ENCODE assay signal across 10 cellular contexts in the genomic region with DNA sequence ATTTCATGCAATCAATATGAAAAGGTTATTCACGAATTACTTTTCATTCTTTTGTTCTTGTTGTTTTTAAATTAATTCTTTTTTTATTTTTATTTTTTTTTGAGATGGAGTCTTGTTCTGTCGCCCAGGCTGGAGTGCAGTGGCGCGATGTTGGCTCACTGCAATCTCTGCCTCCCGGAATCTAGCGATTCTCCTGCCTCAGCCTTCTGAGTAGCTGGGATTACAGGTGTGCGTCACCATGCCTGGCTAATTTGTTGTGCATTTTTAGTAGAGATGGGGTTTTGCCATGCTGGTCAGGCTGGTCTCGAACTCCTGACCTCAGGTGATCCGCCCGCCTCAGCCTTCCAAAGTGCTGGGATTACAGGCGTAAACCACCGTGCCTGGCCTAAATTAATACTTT. TPM values are rescaled to one million over a fixed set of nuclear protein-coding genes. Genes with fewer than 3 reads are reported as not detected.
"Had no signal": no experiment of that assay in that cellular context is flagged by ENCODE, and none has a peak within 500 bp of the region (broad histone marks: within the 10 kb centered on the region; RNA-seq: fewer than 3 reads in every experiment).

No MANE protein-coding gene starts in this region.

RNA-seq across cellular contexts. Expression of gene NLRP12, which starts 16.1 kb away (rescaled TPM):
- total RNA-seq: osteoblast had no signal
- polyA plus RNA-seq: neural cell, smooth muscle cell had no signal

RNA-seq across cellular contexts. Expression of gene PRKCG, which starts 41.8 kb away (rescaled TPM):
- total RNA-seq: pulmonary artery endothelial cell, right atrium auricular region, sciatic nerve, smooth muscle cell, suprapubic skin, ureter, vagina had no signal
- polyA plus RNA-seq: spleen had no signal
